18 cellular contexts compared by ENCODE assay signal in genomic region chr1:1255627-1256026, GRCh38. TPM values are rescaled to one million over a fixed set of nuclear protein-coding genes. Genes with fewer than 3 reads are reported as not detected.
DNase-seq lines count a peak whose midpoint lies in the region; ATAC-seq and TF ChIP-seq lines count a peak whose summit lies in the region.
"Had no signal": no experiment of that assay in that cellular context is flagged by ENCODE, and none has a peak within 500 bp of the region (broad histone marks: within the 10 kb centered on the region; RNA-seq: fewer than 3 reads in every experiment).

No MANE protein-coding gene starts in this region.

- POLR2A ChIA-PET in activated naive CD8-positive, alpha-beta T cell treated with anti-CD3 and anti-CD28 coated beads, Interleukin-2, amount 10 ng/mL, durations not matched to agents 7 days and 5 days (lab: Charles Lee) = interaction anchor here (0.8 kb wide), 1 partner anchor 18 kb away, joined by 3 read pairs; the partner anchor contains the start of gene UBE2J2

- no peak for ATAC-seq in activated naive CD8-positive, alpha-beta T cell treated with anti-CD3 and anti-CD28 coated beads, Interleukin-2, amount 10 ng/mL, durations not matched to agents 7 days and 5 days (ENCODE audit: low read depth)
- no peak for ATAC-seq in activated naive CD8-positive, alpha-beta T cell treated with anti-CD3 and anti-CD28 coated beads, Interleukin-2, amount 50 U/mL, for 24 hours

- H3K9me3 Mint-ChIP-seq in activated naive CD8-positive, alpha-beta T cell treated with anti-CD3 and anti-CD28 coated beads, Interleukin-2, amount 10 ng/mL, durations not matched to agents 7 days and 5 days = no peaks in the 10 kb centered on the region
- H3K9me3 Mint-ChIP-seq in activated naive CD8-positive, alpha-beta T cell treated with anti-CD3 and anti-CD28 coated beads, Interleukin-2, amount 50 U/mL, for 24 hours = no peaks in the 10 kb centered on the region
- H3K9me3 Mint-ChIP-seq in nephron progenitor cell = no peaks in the 10 kb centered on the region
- H3K9me3 Mint-ChIP-seq: CD8-positive, alpha-beta memory T cell had no signal

- peak overlapping the region; percentile 34 for H3K27ac Mint-ChIP-seq in activated naive CD8-positive, alpha-beta T cell treated with anti-CD3 and anti-CD28 coated beads, Interleukin-2, amount 10 ng/mL, durations not matched to agents 7 days and 5 days
- H3K27ac Mint-ChIP-seq in activated naive CD8-positive, alpha-beta T cell treated with anti-CD3 and anti-CD28 coated beads, Interleukin-2, amount 50 U/mL, for 24 hours = no peak overlapping the region
- H3K27ac Mint-ChIP-seq in nephron progenitor cell = peak overlapping the region; percentile 69

- no peak overlapping the region for H3K4me3 Mint-ChIP-seq in activated naive CD8-positive, alpha-beta T cell treated with anti-CD3 and anti-CD28 coated beads, Interleukin-2, amount 10 ng/mL, durations not matched to agents 7 days and 5 days
- H3K4me3 Mint-ChIP-seq in activated naive CD8-positive, alpha-beta T cell treated with anti-CD3 and anti-CD28 coated beads, Interleukin-2, amount 50 U/mL, for 24 hours = no peak overlapping the region
- no peak overlapping the region for H3K4me3 Mint-ChIP-seq in nephron progenitor cell
- H3K4me3 Mint-ChIP-seq: CD8-positive, alpha-beta memory T cell had no signal

- peaks cover 23% of the 10 kb centered on the region for H3K36me3 Mint-ChIP-seq in activated naive CD8-positive, alpha-beta T cell treated with anti-CD3 and anti-CD28 coated beads, Interleukin-2, amount 10 ng/mL, durations not matched to agents 7 days and 5 days
- H3K36me3 Mint-ChIP-seq in activated naive CD8-positive, alpha-beta T cell treated with anti-CD3 and anti-CD28 coated beads, Interleukin-2, amount 50 U/mL, for 24 hours (ENCODE audit: low read depth) = peaks cover 32% of the 10 kb centered on the region
- H3K36me3 Mint-ChIP-seq in nephron progenitor cell (ENCODE audit: low read depth) = peaks cover 56% of the 10 kb centered on the region

- DNase-seq in activated naive CD8-positive, alpha-beta T cell treated with anti-CD3 and anti-CD28 coated beads, Interleukin-2, amount 10 ng/mL, durations not matched to agents 7 days and 5 days = no peak
- no peak for DNase-seq in activated naive CD8-positive, alpha-beta T cell treated with anti-CD3 and anti-CD28 coated beads, Interleukin-2, amount 50 U/mL, for 24 hours
- DNase-seq in nephron progenitor cell (no peak), NCI-H128 (lab: John Stamatoyannopoulos, UW; ENCODE audit: unreplicated experiment) (no peak), NCI-H2196 treated with DMSO at 0.1 percent for 48 hours (lab: John Stamatoyannopoulos, UW; ENCODE audit: unreplicated experiment) (no peak)
- DNase-seq: BE2C; CD8-positive, alpha-beta memory T cell; DMS79; NCI-H1417; NCI-H187 treated with DMSO at 0.1 percent for 48 hours; NCI-H2171; NCI-H748 treated with DMSO at 0.1 percent for 48 hours; OCI-M1 had no signal

- peaks cover 9% of the 10 kb centered on the region for H3K4me1 Mint-ChIP-seq in activated naive CD8-positive, alpha-beta T cell treated with anti-CD3 and anti-CD28 coated beads, Interleukin-2, amount 10 ng/mL, durations not matched to agents 7 days and 5 days
- peaks cover 7% of the 10 kb centered on the region for H3K4me1 Mint-ChIP-seq in activated naive CD8-positive, alpha-beta T cell treated with anti-CD3 and anti-CD28 coated beads, Interleukin-2, amount 50 U/mL, for 24 hours
- peaks cover 15% of the 10 kb centered on the region for H3K4me1 Mint-ChIP-seq in nephron progenitor cell

- H3K27me3 Mint-ChIP-seq in activated naive CD8-positive, alpha-beta T cell treated with anti-CD3 and anti-CD28 coated beads, Interleukin-2, amount 10 ng/mL, durations not matched to agents 7 days and 5 days = no peaks in the 10 kb centered on the region
- no peaks in the 10 kb centered on the region for H3K27me3 Mint-ChIP-seq in activated naive CD8-positive, alpha-beta T cell treated with anti-CD3 and anti-CD28 coated beads, Interleukin-2, amount 50 U/mL, for 24 hours
- H3K27me3 Mint-ChIP-seq in nephron progenitor cell (ENCODE audit: low read depth, poor library complexity) = no peaks in the 10 kb centered on the region
- H3K27me3 Mint-ChIP-seq: CD8-positive, alpha-beta memory T cell had no signal

- TF ChIP-seq CTCF in VCaP (conservative IDR thresholded peaks at IDR 0.05) (no peak), nephron progenitor cell (IDR thresholded peaks at IDR 0.05) (no peak)

- H3K27ac ChIP-seq in VCaP = peak overlapping the region; percentile 13; the same call in 1 of the 2 replicates
- H3K27ac ChIP-seq: 22Rv1 had no signal

RNA-seq across cellular contexts. Expression of gene C1QTNF12, which starts 9.1 kb away (rescaled TPM):
- total RNA-seq in activated naive CD8-positive, alpha-beta T cell treated with anti-CD3 and anti-CD28 coated beads, Interleukin-2, amount 10 ng/mL, durations not matched to agents 7 days and 5 days = 1 to 10 TPM; 2.2 to 4.4 TPM
- total RNA-seq: NCI-H460, RPMI7951, SK-MEL-5 had no signal

RNA-seq across cellular contexts. Expression of gene UBE2J2, which starts 18.0 kb away (rescaled TPM):
- 10 to 100 TPM; 75.7 to 78.1 TPM for total RNA-seq in activated naive CD8-positive, alpha-beta T cell treated with anti-CD3 and anti-CD28 coated beads, Interleukin-2, amount 10 ng/mL, durations not matched to agents 7 days and 5 days

RNA-seq across cellular contexts. Expression of gene B3GALT6, which starts 23.6 kb away (rescaled TPM):
- total RNA-seq in activated naive CD8-positive, alpha-beta T cell treated with anti-CD3 and anti-CD28 coated beads, Interleukin-2, amount 10 ng/mL, durations not matched to agents 7 days and 5 days = 10 to 100 TPM; 19.1 to 19.6 TPM

RNA-seq across cellular contexts. Expression of gene SDF4, which starts 23.8 kb away (rescaled TPM):
- 100 to 1,000 TPM in 1 of 2 experiments, 10 to 100 TPM in 1; 99.1 to 103 TPM for total RNA-seq in activated naive CD8-positive, alpha-beta T cell treated with anti-CD3 and anti-CD28 coated beads, Interleukin-2, amount 10 ng/mL, durations not matched to agents 7 days and 5 days

RNA-seq across cellular contexts. Expression of gene SCNN1D, which starts 24.6 kb away (rescaled TPM):
- 1 to 10 TPM; 8.0 to 8.4 TPM for total RNA-seq in activated naive CD8-positive, alpha-beta T cell treated with anti-CD3 and anti-CD28 coated beads, Interleukin-2, amount 10 ng/mL, durations not matched to agents 7 days and 5 days
